9 cellular contexts compared by ENCODE assay signal in genomic region chr1:8598060-8598724, GRCh38.
DNase-seq lines count a peak whose midpoint lies in the region; ATAC-seq and TF ChIP-seq lines count a peak whose summit lies in the region.
"Had no signal": no experiment of that assay in that cellular context is flagged by ENCODE, and none has a peak within 500 bp of the region (broad histone marks: within the 10 kb centered on the region; RNA-seq: fewer than 3 reads in every experiment).

No MANE protein-coding gene starts in this region.

- H3K4me1 Mint-ChIP-seq in activated T-helper 1 cell treated with anti-CD3 and anti-CD28 coated beads, Interleukin-12 subunit alpha, Interleukin-12 subunit beta, Interleukin-2, Interleukin-4 antibody, amounts not matched to agents 30 ng/mL and 10 ng/mL and 1 ng/mL, durations not matched to agents 14 hours and 24 hours and 36 hours (ENCODE audit: low read depth) = peaks cover 39% of the 10 kb centered on the region
- peaks cover 33% of the 10 kb centered on the region for H3K4me1 Mint-ChIP-seq in activated naive CD4-positive, alpha-beta T cell treated with anti-CD3 and anti-CD28 coated beads for 36 hours (ENCODE audit: low read depth)

- no peak overlapping the region for H3K27ac Mint-ChIP-seq in activated T-helper 1 cell treated with anti-CD3 and anti-CD28 coated beads, Interleukin-12 subunit alpha, Interleukin-12 subunit beta, Interleukin-2, Interleukin-4 antibody, amounts not matched to agents 30 ng/mL and 10 ng/mL and 1 ng/mL, durations not matched to agents 14 hours and 24 hours and 36 hours
- no peak overlapping the region for H3K27ac Mint-ChIP-seq in activated naive CD4-positive, alpha-beta T cell treated with anti-CD3 and anti-CD28 coated beads for 36 hours
- H3K27ac Mint-ChIP-seq: T-helper 1 cell treated with Interleukin-12 subunit alpha and Interleukin-12 subunit beta and Interleukin-4 antibody, amounts not matched to agents 30 μg/mL and 1 μg/mL, for 36 hours had no signal

- no peaks in the 10 kb centered on the region for H3K9me3 Mint-ChIP-seq in activated T-helper 1 cell treated with anti-CD3 and anti-CD28 coated beads, Interleukin-12 subunit alpha, Interleukin-12 subunit beta, Interleukin-2, Interleukin-4 antibody, amounts not matched to agents 30 ng/mL and 10 ng/mL and 1 ng/mL, durations not matched to agents 14 hours and 24 hours and 36 hours
- H3K9me3 Mint-ChIP-seq in activated naive CD4-positive, alpha-beta T cell treated with anti-CD3 and anti-CD28 coated beads for 36 hours = peaks cover 4% of the 10 kb centered on the region
- H3K9me3 Mint-ChIP-seq: T-helper 1 cell treated with Interleukin-12 subunit alpha and Interleukin-12 subunit beta and Interleukin-4 antibody, amounts not matched to agents 30 μg/mL and 1 μg/mL, for 36 hours had no signal

- CTCF ChIA-PET in activated naive CD4-positive, alpha-beta T cell treated with anti-CD3 and anti-CD28 coated beads for 36 hours (lab: Charles Lee) = interaction anchor here (1.1 kb wide), 1 partner anchor 250 kb away, joined by 4 read pairs; no protein-coding TSS in a partner anchor

- H3K4me3 Mint-ChIP-seq in activated T-helper 1 cell treated with anti-CD3 and anti-CD28 coated beads, Interleukin-12 subunit alpha, Interleukin-12 subunit beta, Interleukin-2, Interleukin-4 antibody, amounts not matched to agents 30 ng/mL and 10 ng/mL and 1 ng/mL, durations not matched to agents 14 hours and 24 hours and 36 hours = no peak overlapping the region
- no peak overlapping the region for H3K4me3 Mint-ChIP-seq in activated naive CD4-positive, alpha-beta T cell treated with anti-CD3 and anti-CD28 coated beads for 36 hours
- H3K4me3 Mint-ChIP-seq: T-helper 1 cell treated with Interleukin-12 subunit alpha and Interleukin-12 subunit beta and Interleukin-4 antibody, amounts not matched to agents 30 μg/mL and 1 μg/mL, for 36 hours had no signal

- TF ChIP-seq CTCF in epithelial cell of esophagus (IDR thresholded peaks at IDR 0.05; ENCODE audit: insufficient read depth, low read depth, low read length, missing control alignments) = peak; percentile 61

- intact Hi-C loops in activated T-helper 1 cell treated with anti-CD3 and anti-CD28 coated beads, Interleukin-12 subunit alpha, Interleukin-12 subunit beta, Interleukin-2, Interleukin-4 antibody, amounts not matched to agents 30 ng/mL and 10 ng/mL and 1 ng/mL, durations not matched to agents 14 hours and 24 hours and 36 hours (cut with micrococcal nuclease) = no loop called here
- intact Hi-C loops in activated naive CD4-positive, alpha-beta T cell treated with anti-CD3 and anti-CD28 coated beads for 36 hours (cut with micrococcal nuclease) = no loop called here

- H3K27me3 Mint-ChIP-seq in activated T-helper 1 cell treated with anti-CD3 and anti-CD28 coated beads, Interleukin-12 subunit alpha, Interleukin-12 subunit beta, Interleukin-2, Interleukin-4 antibody, amounts not matched to agents 30 ng/mL and 10 ng/mL and 1 ng/mL, durations not matched to agents 14 hours and 24 hours and 36 hours (ENCODE audit: insufficient read depth) = no peaks in the 10 kb centered on the region
- H3K27me3 Mint-ChIP-seq in activated naive CD4-positive, alpha-beta T cell treated with anti-CD3 and anti-CD28 coated beads for 36 hours (ENCODE audit: low read depth) = no peaks in the 10 kb centered on the region

- no peak overlapping the region for H3K4me3 ChIP-seq in epithelial cell of esophagus (ENCODE audit: low read length)

- ATAC-seq in GM21528 (IDR thresholded peaks at IDR 0.05; ENCODE audit: low FRiP score, unreplicated experiment) = no peak
- ATAC-seq in HG03280 (IDR thresholded peaks at IDR 0.05; ENCODE audit: unreplicated experiment) = no peak

- in situ Hi-C loops in ACHN (cut with HindIII; ENCODE audit: low pct_ligation_motif_present, low pct_unique_long_range_greater_than_20kb, low sequenced_read_pairs) = no loop called here

- DNase-seq in ACHN (peak; percentile 67), NCI-H1694 treated with DMSO at 0.1 percent for 48 hours (lab: John Stamatoyannopoulos, UW) (peak; percentile 21), epithelial cell of esophagus (ENCODE audit: low read depth) (peak; percentile 38), mucosa of gallbladder (ENCODE audit: low spot score) (peak; percentile 59)
- no peak for DNase-seq in activated T-helper 1 cell treated with anti-CD3 and anti-CD28 coated beads, Interleukin-12 subunit alpha, Interleukin-12 subunit beta, Interleukin-2, Interleukin-4 antibody, amounts not matched to agents 30 ng/mL and 10 ng/mL and 1 ng/mL, durations not matched to agents 14 hours and 24 hours and 36 hours (ENCODE audit: low spot score)
- no peak for DNase-seq in activated naive CD4-positive, alpha-beta T cell treated with anti-CD3 and anti-CD28 coated beads for 36 hours

- H3K36me3 Mint-ChIP-seq in activated T-helper 1 cell treated with anti-CD3 and anti-CD28 coated beads, Interleukin-12 subunit alpha, Interleukin-12 subunit beta, Interleukin-2, Interleukin-4 antibody, amounts not matched to agents 30 ng/mL and 10 ng/mL and 1 ng/mL, durations not matched to agents 14 hours and 24 hours and 36 hours (ENCODE audit: low read depth) = peaks cover 16% of the 10 kb centered on the region
- H3K36me3 Mint-ChIP-seq in activated naive CD4-positive, alpha-beta T cell treated with anti-CD3 and anti-CD28 coated beads for 36 hours (ENCODE audit: low read depth) = peaks cover 7% of the 10 kb centered on the region

Comparison
In these comparisons a context has a peak if more than half of its experiments do, and no peak if none do; other contexts are left out.
1. DNase-seq: peak in ACHN (single experiment), NCI-H1694 treated with DMSO at 0.1 percent for 48 hours (single experiment), epithelial cell of esophagus (single experiment) and mucosa of gallbladder (single experiment); none in activated T-helper 1 cell treated with anti-CD3 and anti-CD28 coated beads, Interleukin-12 subunit alpha, Interleukin-12 subunit beta, Interleukin-2, Interleukin-4 antibody, amounts not matched to agents 30 ng/mL and 10 ng/mL and 1 ng/mL, durations not matched to agents 14 hours and 24 hours and 36 hours (single experiment) and activated naive CD4-positive, alpha-beta T cell treated with anti-CD3 and anti-CD28 coated beads for 36 hours (single experiment).